16 cellular contexts compared by ENCODE assay signal in genomic region chr2:188787661-188788044, GRCh38.
A peak's percentile ranks its signal among the peaks of the same experiment; 100 is the strongest.
DNase-seq lines count a peak whose midpoint lies in the region; ATAC-seq and TF ChIP-seq lines count a peak whose summit lies in the region.
"Had no signal": no experiment of that assay in that cellular context is flagged by ENCODE, and none has a peak within 500 bp of the region (broad histone marks: within the 10 kb centered on the region; RNA-seq: fewer than 3 reads in every experiment).

No MANE protein-coding gene starts in this region.

- no peak overlapping the region for H3K4me2 ChIP-seq in OCI-LY7 (ENCODE audit: low read length)

- peak overlapping the region; percentile 98 for H3K27ac Mint-ChIP-seq in osteocyte (ENCODE audit: unreplicated experiment)
- H3K27ac Mint-ChIP-seq in activated CD4-positive, alpha-beta memory T cell treated with anti-CD3 and anti-CD28 coated beads for 36 hours, result no peak overlapping the region
- H3K27ac Mint-ChIP-seq: stimulated activated naive B cell treated with anti-CD40 and anti-IgM and Interleukin-4, amounts not matched to agents 10 μg/mL and 1 μg/mL and 100 μg/mL, for 72 hours had no signal

- no peaks in the 10 kb centered on the region for H4K20me1 ChIP-seq in OCI-LY7 (ENCODE audit: insufficient read depth, low read length)

- H3K4me3 Mint-ChIP-seq in osteocyte (ENCODE audit: unreplicated experiment), result peak overlapping the region; percentile 58
- no peak overlapping the region for H3K4me3 Mint-ChIP-seq in activated CD4-positive, alpha-beta memory T cell treated with anti-CD3 and anti-CD28 coated beads for 36 hours
- H3K4me3 Mint-ChIP-seq: activated T-cell treated with anti-CD3 and anti-CD28 coated beads, Interleukin-2, amount 50 U/mL, for 4 hours; stimulated activated naive B cell treated with anti-CD40 and anti-IgM and Interleukin-4, amounts not matched to agents 10 μg/mL and 1 μg/mL and 100 μg/mL, for 72 hours had no signal

- H3K79me2 ChIP-seq in OCI-LY7 (ENCODE audit: insufficient read depth, low read depth, low read length), result no peaks in the 10 kb centered on the region

- WGBS in aorta, 2 donors, result 0 to 3% methylated on average over 2 of the region's 2 CpGs

- no peak for TF ChIP-seq CTCF in fibroblast of the aortic adventitia (IDR thresholded peaks at IDR 0.05; ENCODE audit: insufficient read depth, low read length)
- no peak for TF ChIP-seq CTCF in osteocyte (IDR thresholded peaks at IDR 0.05)
- no peak for TF ChIP-seq CTCF in OCI-LY7 (conservative IDR thresholded peaks at IDR 0.05; ENCODE audit: low read length)

- H3K9me2 ChIP-seq in OCI-LY7 (ENCODE audit: insufficient read depth, low read length), result no peaks in the 10 kb centered on the region

- no peaks in the 10 kb centered on the region for H3K27me3 Mint-ChIP-seq in osteocyte (ENCODE audit: unreplicated experiment)
- H3K27me3 Mint-ChIP-seq in activated CD4-positive, alpha-beta memory T cell treated with anti-CD3 and anti-CD28 coated beads for 36 hours, result no peaks in the 10 kb centered on the region
- H3K27me3 Mint-ChIP-seq: stimulated activated naive B cell treated with anti-CD40 and anti-IgM and Interleukin-4, amounts not matched to agents 10 μg/mL and 1 μg/mL and 100 μg/mL, for 72 hours had no signal

- peaks cover 12% of the 10 kb centered on the region for H3K9me3 Mint-ChIP-seq in osteocyte (ENCODE audit: unreplicated experiment)
- H3K9me3 Mint-ChIP-seq in activated CD4-positive, alpha-beta memory T cell treated with anti-CD3 and anti-CD28 coated beads for 36 hours, result no peaks in the 10 kb centered on the region
- H3K9me3 Mint-ChIP-seq: activated T-cell treated with anti-CD3 and anti-CD28 coated beads, Interleukin-2, amount 50 U/mL, for 4 hours had no signal

- DNase-seq in NCI-H748 (lab: John Stamatoyannopoulos, UW; ENCODE audit: unreplicated experiment), result peak; percentile 7
- no peak for DNase-seq in NCI-H748 treated with DMSO at 0.1 percent for 48 hours (lab: John Stamatoyannopoulos, UW)
- DNase-seq in fibroblast of the aortic adventitia (ENCODE audit: low read depth), result peak; percentile 86
- DNase-seq in osteocyte (ENCODE audit: extremely low spot score, unreplicated experiment), result no peak
- DNase-seq in aorta, result no peak
- DNase-seq in OCI-LY7 (ENCODE audit: low spot score), result no peak
- DNase-seq in activated CD4-positive, alpha-beta memory T cell treated with anti-CD3 and anti-CD28 coated beads for 36 hours, result no peak
- no peak for DNase-seq in superior temporal gyrus (ENCODE audit: extremely low spot score)
- DNase-seq: 8988T; activated T-cell treated with anti-CD3 and anti-CD28 coated beads, Interleukin-2, amount 50 U/mL, for 4 hours; cerebellar nuclear complex; DND-41; NCI-H2081 treated with DMSO at 0.1 percent for 48 hours; stimulated activated naive B cell treated with anti-CD40 and anti-IgM and Interleukin-4, amounts not matched to agents 10 μg/mL and 1 μg/mL and 100 μg/mL, for 72 hours had no signal

- H3K4me1 Mint-ChIP-seq in osteocyte (ENCODE audit: unreplicated experiment), result peaks cover 57% of the 10 kb centered on the region
- no peaks in the 10 kb centered on the region for H3K4me1 Mint-ChIP-seq in activated CD4-positive, alpha-beta memory T cell treated with anti-CD3 and anti-CD28 coated beads for 36 hours (ENCODE audit: low read depth)
- H3K4me1 Mint-ChIP-seq: stimulated activated naive B cell treated with anti-CD40 and anti-IgM and Interleukin-4, amounts not matched to agents 10 μg/mL and 1 μg/mL and 100 μg/mL, for 72 hours had no signal

- H3K4me1 ChIP-seq in aorta (ENCODE audit: control insufficient read depth in 1 of 2, insufficient read depth in 2 of 2, low read length in 2 of 2) (peaks cover 0 to 3% of the 10 kb centered on the region in 2 donors), OCI-LY7 (ENCODE audit: insufficient read depth, low read length, poor library complexity, severe bottlenecking) (no peaks in the 10 kb centered on the region)

- intact Hi-C loops in aorta (cut with DNase I), result loop anchor here (2.0 to 10.0 kb wide), 4 partner anchors 190 to 263 kb away; no protein-coding TSS in a partner anchor
- intact Hi-C loops in OCI-LY7 (cut with micrococcal nuclease; ENCODE audit: unreplicated experiment), result no loop called here
- intact Hi-C loops in activated CD4-positive, alpha-beta memory T cell treated with anti-CD3 and anti-CD28 coated beads for 36 hours (cut with micrococcal nuclease), result no loop called here

- H2AFZ ChIP-seq in OCI-LY7 (ENCODE audit: low read length), result no peak overlapping the region

- peaks cover 3% of the 10 kb centered on the region for H3K36me3 Mint-ChIP-seq in osteocyte (ENCODE audit: unreplicated experiment)
- H3K36me3 Mint-ChIP-seq in activated CD4-positive, alpha-beta memory T cell treated with anti-CD3 and anti-CD28 coated beads for 36 hours, result no peaks in the 10 kb centered on the region
- H3K36me3 Mint-ChIP-seq: stimulated activated naive B cell treated with anti-CD40 and anti-IgM and Interleukin-4, amounts not matched to agents 10 μg/mL and 1 μg/mL and 100 μg/mL, for 72 hours had no signal

- H3K9me3 ChIP-seq in aorta (ENCODE audit: control insufficient read depth, low read length), result no peaks in the 10 kb centered on the region
- no peaks in the 10 kb centered on the region for H3K9me3 ChIP-seq in OCI-LY7 (ENCODE audit: low read length)

- ATAC-seq in aorta (ENCODE audit: low FRiP score), result peak; percentile 50
- ATAC-seq: activated T-cell treated with anti-CD3 and anti-CD28 coated beads, Interleukin-2, amount 50 U/mL, for 4 hours; stimulated activated naive B cell treated with anti-CD40 and anti-IgM and Interleukin-4, amounts not matched to agents 10 μg/mL and 1 μg/mL and 100 μg/mL, for 72 hours had no signal

- no peaks in the 10 kb centered on the region for H3K27me3 ChIP-seq in aorta (ENCODE audit: control insufficient read depth in 1 of 2, insufficient read depth in 2 of 2, low read length in 1 of 2)

- no TSS peak for BruUV-seq in OCI-LY7 (replicated peaks; lab: Mats Ljungman, UMichigan)

- H3K36me3 ChIP-seq in aorta (ENCODE audit: control insufficient read depth in 1 of 2, insufficient read depth in 2 of 2, low read length in 1 of 2) (no peaks in the 10 kb centered on the region), OCI-LY7 (ENCODE audit: insufficient read depth, low read length) (no peaks in the 10 kb centered on the region)

- H3K27ac ChIP-seq in aorta (ENCODE audit: low read depth in 1 of 2, low read length in 2 of 2), result peak overlapping the region; percentile 90 to 93
- no peak overlapping the region for H3K27ac ChIP-seq in OCI-LY7 (ENCODE audit: low read depth, low read length, poor library complexity, severe bottlenecking)
- H3K27ac ChIP-seq: RWPE1, VCaP had no signal

- POLR2A ChIA-PET in OCI-LY7 (lab: Charles Lee), result no interaction called here
- POLR2A ChIA-PET in activated CD4-positive, alpha-beta memory T cell treated with anti-CD3 and anti-CD28 coated beads for 36 hours (lab: Charles Lee), result no interaction called here

- CTCF ChIA-PET in OCI-LY7 (lab: Charles Lee; ENCODE audit: unreplicated experiment), result no interaction called here
- CTCF ChIA-PET in activated CD4-positive, alpha-beta memory T cell treated with anti-CD3 and anti-CD28 coated beads for 36 hours (lab: Charles Lee), result interaction anchor here (0.6 kb wide), 1 partner anchor 140 kb away, joined by 4 read pairs; no protein-coding TSS in a partner anchor

- no peak overlapping the region for H3K4me3 ChIP-seq in fibroblast of the aortic adventitia (ENCODE audit: low read depth, low read length)
- no peak overlapping the region for H3K4me3 ChIP-seq in aorta (ENCODE audit: low read length in 2 of 2)
- no peak overlapping the region for H3K4me3 ChIP-seq in OCI-LY7 (ENCODE audit: low read depth, low read length, poor library complexity, severe bottlenecking)

Comparison
In these comparisons a context has a peak if more than half of its experiments do, and no peak if none do; other contexts are left out.
1. DNase-seq: peak in NCI-H748 (single experiment) and fibroblast of the aortic adventitia (single experiment); none in NCI-H748 treated with DMSO at 0.1 percent for 48 hours (single experiment), osteocyte (single experiment), aorta (0 of 2), OCI-LY7 (single experiment), activated CD4-positive, alpha-beta memory T cell treated with anti-CD3 and anti-CD28 coated beads for 36 hours (single experiment) and superior temporal gyrus (single experiment).
2. intact Hi-C loops: an anchor here in aorta (2.0 to 10.0 kb wide); none called in OCI-LY7 and activated CD4-positive, alpha-beta memory T cell treated with anti-CD3 and anti-CD28 coated beads for 36 hours.